In genomic region chr12:53215497-53215896, GRCh38 we compare ENCODE assay signal across 11 cellular contexts. TPM values are rescaled to one million over a fixed set of nuclear protein-coding genes. Genes with fewer than 3 reads are reported as not detected.
DNase-seq lines count a peak whose midpoint lies in the region; ATAC-seq and TF ChIP-seq lines count a peak whose summit lies in the region.
"Had no signal": no experiment of that assay in that cellular context is flagged by ENCODE, and none has a peak within 500 bp of the region (broad histone marks: within the 10 kb centered on the region; RNA-seq: fewer than 3 reads in every experiment).

No MANE protein-coding gene starts in this region.

- CTCF ChIA-PET in activated B cell treated with CpG ODN at 0.5 μM for 24 hours (lab: Charles Lee), result interaction anchor here (1.1 to 14.7 kb wide), 5 partner anchors 36 to 129 kb away, joined by 3 to 298 read pairs (median 16); partner anchors contain the start of genes AAAS, ESPL1 and PFDN5

- POLR2A ChIA-PET in activated B cell treated with CpG ODN at 0.5 μM for 24 hours (lab: Charles Lee), result interaction anchor here (0.7 to 6.1 kb wide), 5 partner anchors 14 to 80 kb away, joined by 3 to 48 read pairs (median 3); partner anchors contain the start of genes ESPL1 and PFDN5

- no peaks in the 10 kb centered on the region for H3K9me3 ChIP-seq in BLaER1
- H3K9me3 ChIP-seq: HAP-1 had no signal

- no peak for TF ChIP-seq CTCF in activated B cell treated with CpG ODN at 0.5 μM for 24 hours (IDR thresholded peaks at IDR 0.05)

- H3K4me1 Mint-ChIP-seq in activated B cell treated with CpG ODN at 0.5 μM for 24 hours (peaks cover 66% of the 10 kb centered on the region), memory B cell (peaks cover 47% of the 10 kb centered on the region)

- H3K27me3 Mint-ChIP-seq in activated B cell treated with CpG ODN at 0.5 μM for 24 hours, result no peaks in the 10 kb centered on the region
- H3K27me3 Mint-ChIP-seq in memory B cell, result no peaks in the 10 kb centered on the region

- H3K4me3 ChIP-seq in BLaER1, result no peak overlapping the region
- H3K4me3 ChIP-seq: HAP-1 had no signal

- H3K9me3 Mint-ChIP-seq in activated B cell treated with CpG ODN at 0.5 μM for 24 hours (no peaks in the 10 kb centered on the region), memory B cell (no peaks in the 10 kb centered on the region)

- ATAC-seq in activated B cell treated with CpG ODN at 0.5 μM for 24 hours (ENCODE audit: low read depth) (no peak), memory B cell (ENCODE audit: low read depth) (no peak)

- H3K27ac ChIP-seq in BLaER1, result peak overlapping the region; percentile 69
- H3K27ac ChIP-seq: VCaP had no signal

- peaks cover 80% of the 10 kb centered on the region for H3K4me1 ChIP-seq in BLaER1

- peaks cover 22% of the 10 kb centered on the region for H3K36me3 Mint-ChIP-seq in activated B cell treated with CpG ODN at 0.5 μM for 24 hours (ENCODE audit: low read depth)
- peaks cover 15% of the 10 kb centered on the region for H3K36me3 Mint-ChIP-seq in memory B cell

- intact Hi-C loops in activated B cell treated with CpG ODN at 0.5 μM for 24 hours (cut with micrococcal nuclease), result loop anchor here (10.0 kb wide), 1 partner anchor 289 kb away; the partner anchor contains the start of genes NPFF and TARBP2

- H3K9ac ChIP-seq in BLaER1, result peak overlapping the region; percentile 46

- H3K36me3 ChIP-seq in BLaER1, result peaks cover 33% of the 10 kb centered on the region

- DNase-seq in activated B cell treated with CpG ODN at 0.5 μM for 24 hours (no peak), memory B cell (ENCODE audit: low spot score in 2 of 2) (no peak), GM19240 (ENCODE audit: insufficient read length, low spot score) (no peak), RKO (ENCODE audit: low spot score) (no peak), T-helper 1 cell (no peak)
- DNase-seq: activated gamma-delta T cell treated with Interleukin-2 at 50 U/mL for 16 hours, KG1, NCI-H2107 had no signal

- peaks cover 5% of the 10 kb centered on the region; the same call in 1 of the 2 replicates for H4K20me1 ChIP-seq in BLaER1

- H3K27me3 ChIP-seq in BLaER1, result no peaks in the 10 kb centered on the region

- peak overlapping the region; percentile 32 for H3K27ac Mint-ChIP-seq in activated B cell treated with CpG ODN at 0.5 μM for 24 hours
- H3K27ac Mint-ChIP-seq in memory B cell, result peak overlapping the region; percentile 77

- H3K4me3 Mint-ChIP-seq in activated B cell treated with CpG ODN at 0.5 μM for 24 hours, result no peak overlapping the region
- no peak overlapping the region for H3K4me3 Mint-ChIP-seq in memory B cell

- H3K4me2 ChIP-seq in BLaER1, result peak overlapping the region; percentile 93

RNA-seq across cellular contexts. Expression of gene ITGB7, which starts 8.4 kb away (rescaled TPM):
- total RNA-seq in activated B cell treated with CpG ODN at 0.5 μM for 24 hours, result 137 and 139 TPM in 2 replicates

RNA-seq across cellular contexts. Expression of gene RARG, which starts 16.5 kb away (rescaled TPM):
- 5.5 and 7.5 TPM in 2 replicates for total RNA-seq in activated B cell treated with CpG ODN at 0.5 μM for 24 hours

RNA-seq across cellular contexts. Expression of gene CSAD, which starts 34.8 kb away (rescaled TPM):
- total RNA-seq in activated B cell treated with CpG ODN at 0.5 μM for 24 hours, result 25.7 and 34.6 TPM in 2 replicates

RNA-seq across cellular contexts. Expression of gene ZNF740, which starts 35.0 kb away (rescaled TPM):
- total RNA-seq in activated B cell treated with CpG ODN at 0.5 μM for 24 hours, result 64.4 and 67.2 TPM in 2 replicates

RNA-seq across cellular contexts. Expression of gene ESPL1, which starts 52.6 kb away (rescaled TPM):
- 6.2 and 8.2 TPM in 2 replicates for total RNA-seq in activated B cell treated with CpG ODN at 0.5 μM for 24 hours
